ENCODE assay signal across 11 cellular contexts in the genomic region with DNA sequence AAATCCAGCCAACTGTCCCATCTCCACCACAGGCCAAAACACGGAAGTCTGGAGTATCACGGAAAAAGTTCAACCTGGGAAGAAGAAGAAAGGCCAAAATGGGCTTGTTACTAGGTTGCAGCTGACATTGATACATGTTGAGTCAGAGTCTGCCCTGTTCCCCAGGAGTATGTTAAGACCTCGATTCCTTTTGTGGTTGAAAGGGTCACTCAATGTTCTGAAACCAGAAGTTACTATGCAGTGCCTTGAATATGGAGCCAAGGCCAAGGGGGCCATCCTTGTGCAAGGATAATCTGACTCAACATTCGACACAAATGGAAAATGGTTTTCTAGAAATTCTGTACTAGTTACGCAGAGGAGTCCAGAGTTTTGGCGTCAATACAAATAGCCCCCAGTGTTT.
"Had no signal": no experiment of that assay in that cellular context is flagged by ENCODE, and none has a peak within 500 bp of the region (broad histone marks: within the 10 kb centered on the region; RNA-seq: fewer than 3 reads in every experiment).

No MANE protein-coding gene starts in this region.

- H3K4me1 ChIP-seq: gastrocnemius medialis, psoas muscle had no signal

- DNase-seq: activated CD4-positive, alpha-beta T cell treated with anti-CD3 and anti-CD28 coated beads, Interleukin-2, amount 50 U/mL, for 4 hours; activated CD4-positive, CD25-positive, alpha-beta regulatory T cell; activated naive CD4-positive, alpha-beta T cell treated with anti-CD3 and anti-CD28 coated beads, Interleukin-2, amount 50 U/mL, for 16 hours; activated T-cell treated with anti-CD3 and anti-CD28 coated beads, Interleukin-2, amount 50 U/mL, for 1 hour; adrenal gland; dorsolateral prefrontal cortex; gastrocnemius medialis; kidney; psoas muscle; T-helper 17 cell had no signal

- H3K27me3 ChIP-seq: adrenal gland, dorsolateral prefrontal cortex, gastrocnemius medialis, tibial nerve had no signal

- H3K36me3 ChIP-seq: adrenal gland, gastrocnemius medialis, tibial nerve had no signal

- H3K9me3 ChIP-seq: adrenal gland, gastrocnemius medialis, psoas muscle, tibial nerve had no signal

- H3K27ac ChIP-seq: adrenal gland, gastrocnemius medialis, psoas muscle, tibial nerve had no signal

- H3K4me3 ChIP-seq: adrenal gland, dorsolateral prefrontal cortex, gastrocnemius medialis, psoas muscle, tibial nerve had no signal
